ENCODE assay signal across 2 cellular contexts in genomic region chr22:45642966-45643365, GRCh38.
TF ChIP-seq lines count a peak whose summit lies in the region.

No MANE protein-coding gene starts in this region.

TF ChIP-seq in A549, 52 proteins besides CTCF, POLR2A, EP300 and RAD21 (continued from another document):
- TF ChIP-seq MAX (IDR thresholded peaks at IDR 0.05), result no peak

TF ChIP-seq in HCT116, 20 proteins besides CTCF, POLR2A, EP300 and RAD21 (continued from another document):
- no peak for TF ChIP-seq ZBTB33 (IDR thresholded peaks at IDR 0.05; ENCODE audit: extremely low read depth, insufficient replicate concordance, low read length)
- TF ChIP-seq EGR1 (IDR thresholded peaks at IDR 0.05; ENCODE audit: low read depth), result no peak
